In genomic region chr4:80492761-80493160, GRCh38 we compare ENCODE assay signal across 9 cellular contexts.
DNase-seq lines count a peak whose midpoint lies in the region; ATAC-seq and TF ChIP-seq lines count a peak whose summit lies in the region.
"Had no signal": no experiment of that assay in that cellular context is flagged by ENCODE, and none has a peak within 500 bp of the region (broad histone marks: within the 10 kb centered on the region; RNA-seq: fewer than 3 reads in every experiment).

No MANE protein-coding gene starts in this region.

- no peak for TF ChIP-seq POLR2A in erythroblast (IDR thresholded peaks at IDR 0.05; ENCODE audit: low read length)

- H3K9me3 Mint-ChIP-seq in CD4-positive, alpha-beta T cell = peaks cover 23% of the 10 kb centered on the region
- H3K9me3 Mint-ChIP-seq in activated CD4-positive, alpha-beta T cell treated with anti-CD3 and anti-CD28 coated beads for 36 hours (ENCODE audit: low read depth) = peaks cover 29% of the 10 kb centered on the region

- CTCF ChIA-PET in CD4-positive, alpha-beta T cell (lab: Charles Lee) = no interaction called here
- CTCF ChIA-PET in activated CD4-positive, alpha-beta T cell treated with anti-CD3 and anti-CD28 coated beads for 36 hours (lab: Charles Lee) = no interaction called here

- H3K9me3 ChIP-seq in CD4-positive, alpha-beta T cell (ENCODE audit: control insufficient read depth, low read length) = peaks cover 12% of the 10 kb centered on the region

- intact Hi-C loops in CD4-positive, alpha-beta T cell (cut with DNase I, micrococcal nuclease) = loop anchor here in 1 of 2 experiments (1.0 to 5.0 kb wide), 3 partner anchors 8 to 55 kb away; no protein-coding TSS in a partner anchor
- intact Hi-C loops in activated CD4-positive, alpha-beta T cell treated with anti-CD3 and anti-CD28 coated beads for 36 hours (cut with DNase I, micrococcal nuclease) = no loop called here

- H3K27ac Mint-ChIP-seq in CD4-positive, alpha-beta T cell = peak overlapping the region; percentile 98
- H3K27ac Mint-ChIP-seq in activated CD4-positive, alpha-beta T cell treated with anti-CD3 and anti-CD28 coated beads for 36 hours = peak overlapping the region; percentile 74

- no peak for TF ChIP-seq CTCF in CD4-positive, alpha-beta T cell (IDR thresholded peaks at IDR 0.05)
- TF ChIP-seq CTCF in epithelial cell of esophagus (IDR thresholded peaks at IDR 0.05; ENCODE audit: insufficient read depth, low read depth, low read length, missing control alignments) = no peak

- POLR2A ChIA-PET in CD4-positive, alpha-beta T cell (lab: Charles Lee) = interaction anchor here (0.6 to 2.5 kb wide), 9 partner anchors 9 to 54 kb away, joined by 3 to 17 read pairs (median 5); no protein-coding TSS in a partner anchor
- POLR2A ChIA-PET in activated CD4-positive, alpha-beta T cell treated with anti-CD3 and anti-CD28 coated beads for 36 hours (lab: Charles Lee) = no interaction called here

- ATAC-seq in CD4-positive, alpha-beta T cell (ENCODE audit: poor library complexity) = peak; percentile 94
- ATAC-seq in HG03139 (IDR thresholded peaks at IDR 0.05; ENCODE audit: unreplicated experiment) = peak; percentile 65
- ATAC-seq in activated CD4-positive, alpha-beta T cell treated with anti-CD3 and anti-CD28 coated beads for 36 hours = peak; percentile 85

- peak overlapping the region; percentile 58 for H3K27ac ChIP-seq in CD4-positive, alpha-beta T cell (ENCODE audit: low read depth, low read length)

- H3K4me3 ChIP-seq in epithelial cell of esophagus (ENCODE audit: low read length) = no peak overlapping the region

- H3K27me3 ChIP-seq in CD4-positive, alpha-beta T cell (ENCODE audit: control insufficient read depth, insufficient read depth, low read length) = no peaks in the 10 kb centered on the region

- H3K36me3 Mint-ChIP-seq in CD4-positive, alpha-beta T cell (ENCODE audit: low read depth) = peaks cover 53% of the 10 kb centered on the region
- H3K36me3 Mint-ChIP-seq in activated CD4-positive, alpha-beta T cell treated with anti-CD3 and anti-CD28 coated beads for 36 hours (ENCODE audit: low read depth) = peaks cover 12% of the 10 kb centered on the region

- peaks cover 72% of the 10 kb centered on the region for H3K4me1 Mint-ChIP-seq in CD4-positive, alpha-beta T cell (ENCODE audit: low read depth)
- H3K4me1 Mint-ChIP-seq in activated CD4-positive, alpha-beta T cell treated with anti-CD3 and anti-CD28 coated beads for 36 hours = peaks cover 46% of the 10 kb centered on the region

- H3K27me3 Mint-ChIP-seq in CD4-positive, alpha-beta T cell = no peaks in the 10 kb centered on the region
- no peaks in the 10 kb centered on the region for H3K27me3 Mint-ChIP-seq in activated CD4-positive, alpha-beta T cell treated with anti-CD3 and anti-CD28 coated beads for 36 hours

- DNase-seq in CD4-positive, alpha-beta T cell = peak; percentile 37 to 64 (median 44)
- DNase-seq in activated CD4-positive, alpha-beta T cell treated with anti-CD3 and anti-CD28 coated beads for 36 hours = peak; percentile 40
- DNase-seq in epithelial cell of esophagus (ENCODE audit: low read depth) = peak; percentile 10
- no peak for DNase-seq in erythroblast (lab: John Stamatoyannopoulos, UW)
- DNase-seq in iPS-NIHi7 (ENCODE audit: extremely low spot score) = no peak
- DNase-seq in NCI-H524 (lab: John Stamatoyannopoulos, UW) = no peak
- no peak for DNase-seq in SKM-1 (lab: John Stamatoyannopoulos, UW; ENCODE audit: unreplicated experiment)
- DNase-seq: NCI-H446 had no signal

- H3K4me3 Mint-ChIP-seq in CD4-positive, alpha-beta T cell = peak overlapping the region; percentile 52
- no peak overlapping the region for H3K4me3 Mint-ChIP-seq in activated CD4-positive, alpha-beta T cell treated with anti-CD3 and anti-CD28 coated beads for 36 hours

Comparison
In these comparisons a context has a peak if more than half of its experiments do, and no peak if none do; other contexts are left out.
1. DNase-seq: peak in CD4-positive, alpha-beta T cell (10 of 10), activated CD4-positive, alpha-beta T cell treated with anti-CD3 and anti-CD28 coated beads for 36 hours (single experiment) and epithelial cell of esophagus (single experiment); none in erythroblast (0 of 2), iPS-NIHi7 (single experiment), NCI-H524 (0 of 2) and SKM-1 (single experiment).
2. Peak in every context shown above with its lines, with median percentiles within 50 percentile points of each other: ATAC-seq.